In genomic region chr11:28231475-28231874, GRCh38 we compare ENCODE assay signal across 16 cellular contexts.
"Had no signal": no experiment of that assay in that cellular context is flagged by ENCODE, and none has a peak within 500 bp of the region (broad histone marks: within the 10 kb centered on the region; RNA-seq: fewer than 3 reads in every experiment).

No MANE protein-coding gene starts in this region.

- H2AFZ ChIP-seq: hepatocyte had no signal

- ATAC-seq: body of pancreas, gastroesophageal sphincter, SK-N-SH treated with all-trans-retinoic acid at 6 μM for 48 hours had no signal

- DNase-seq: activated CD4-positive, alpha-beta T cell treated with anti-CD3 and anti-CD28 coated beads for 4 hours; activated naive CD4-positive, alpha-beta T cell; body of pancreas; endodermal cell; erythroblast; midbrain; naive B cell; posterior cingulate gyrus; stimulated activated CD4-positive, alpha-beta T cell treated with anti-CD3 and anti-CD28 coated beads, Interleukin-12 subunit alpha, Interleukin-12 subunit beta, amount 100 ng/mL, for 4 hours; stimulated activated CD4-positive, alpha-beta T cell treated with anti-CD3 and anti-CD28 coated beads, Interleukin-2, amount 100 ng/mL, for 48 hours; stomach had no signal

- H3K27ac ChIP-seq: body of pancreas, gastroesophageal sphincter, hepatocyte, right atrium auricular region, stomach, thoracic aorta had no signal

- H3K4me1 ChIP-seq: body of pancreas, gastroesophageal sphincter, right atrium auricular region, stomach had no signal

- H3K4me3 ChIP-seq: body of pancreas, gastroesophageal sphincter, hepatocyte, right atrium auricular region, stomach, thoracic aorta had no signal

- H3K36me3 ChIP-seq: right atrium auricular region, stomach, thoracic aorta had no signal

- H3K27me3 ChIP-seq: body of pancreas, gastroesophageal sphincter, hepatocyte, right atrium auricular region, stomach had no signal

- H3K9me3 ChIP-seq: body of pancreas, gastroesophageal sphincter, stomach, thoracic aorta had no signal

- H3K4me2 ChIP-seq: hepatocyte had no signal
